ENCODE assay signal across 8 cellular contexts in the genomic region with DNA sequence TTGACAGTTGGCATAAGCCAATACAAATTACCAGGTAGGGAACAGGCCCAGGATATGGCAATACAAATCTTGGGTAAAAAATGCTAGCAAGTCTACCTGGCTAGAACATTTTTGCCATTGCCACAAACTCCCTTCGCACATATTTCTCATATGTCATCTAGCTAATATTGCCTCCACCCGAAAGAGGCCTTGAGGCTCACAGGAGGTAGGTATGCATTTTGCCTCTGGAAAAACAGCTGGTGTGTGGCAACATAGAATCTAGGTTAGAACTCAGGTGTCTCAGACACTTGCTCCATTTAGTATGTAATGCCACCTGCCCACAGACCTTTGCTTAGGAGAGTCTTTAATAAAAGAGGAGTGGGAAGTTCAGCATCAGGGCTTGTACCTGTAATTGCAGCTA.
"Had no signal": no experiment of that assay in that cellular context is flagged by ENCODE, and none has a peak within 500 bp of the region (broad histone marks: within the 10 kb centered on the region; RNA-seq: fewer than 3 reads in every experiment).

No MANE protein-coding gene starts in this region.

- H2AFZ ChIP-seq: GM23248 had no signal

- H3K4me1 Mint-ChIP-seq: GM23338, H9 had no signal

- H3K4me1 ChIP-seq: HAP-1 had no signal

- H3K27ac Mint-ChIP-seq: GM23338, H9, HFFc6 had no signal

- H3K36me3 ChIP-seq: HAP-1 had no signal

- H3K4me2 ChIP-seq: GM23338 had no signal

- H3K4me3 ChIP-seq: GM23248, GM23338, HAP-1 had no signal

- DNase-seq: GM23248, GOT3, H7, H9, HCEC 1CT, HFFc6 had no signal

- H3K9me3 Mint-ChIP-seq: GM23338, H9 had no signal

- H3K4me3 Mint-ChIP-seq: GM23338, H9, HFFc6 had no signal

- H3K9me3 ChIP-seq: HAP-1 had no signal

- H3K27ac ChIP-seq: GM23248 had no signal

- H3K9ac ChIP-seq: GM23248 had no signal
